ENCODE assay signal across 13 cellular contexts in genomic region chr20:9442858-9443257, GRCh38.
A peak's percentile ranks its signal among the peaks of the same experiment; 100 is the strongest.
DNase-seq lines count a peak whose midpoint lies in the region; ATAC-seq, FAIRE-seq and TF ChIP-seq lines count a peak whose summit lies in the region.
"Had no signal": no experiment of that assay in that cellular context is flagged by ENCODE, and none has a peak within 500 bp of the region (broad histone marks: within the 10 kb centered on the region; RNA-seq: fewer than 3 reads in every experiment).

No MANE protein-coding gene starts in this region.

- in situ Hi-C loops in GM12878 (cut with MboI): no loop called here

- no peak for TF ChIP-seq RAD21 in GM12878 (IDR thresholded peaks at IDR 0.05; ENCODE audit: insufficient read depth, low read depth, low read length)

- SMC1A ChIA-PET in GM12878 (lab: Charles Lee; ENCODE audit: uncharacterized antibody, unreplicated experiment): interaction anchor here (0.7 kb wide), 1 partner anchor 17 kb away, joined by 3 read pairs; no protein-coding TSS in a partner anchor

- peak; percentile 7 for FAIRE-seq in GM12878 (lab: Jason Lieb, UNC)

- H3K4me1 ChIP-seq in GM12878 (ENCODE audit: control insufficient read depth, insufficient read depth, low read length): peaks cover 7% of the 10 kb centered on the region; the same call in 1 of the 2 replicates
- no peaks in the 10 kb centered on the region for H3K4me1 ChIP-seq in uterus

- no peak for TF ChIP-seq EP300 in GM12878 (IDR thresholded peaks at IDR 0.05; ENCODE audit: borderline replicate concordance in 1 of 2, control insufficient read depth in 1 of 2, low read depth in 2 of 2, low read length in 2 of 2)

- RAD21 ChIA-PET in GM12878 (lab: Charles Lee; ENCODE audit: unreplicated experiment): no interaction called here

- CTCF ChIA-PET in GM12878 (lab: Yijun Ruan, JAX): interaction anchor here (1.3 to 1.5 kb wide), 2 partner anchors 13 to 34 kb away, joined by 3 to 5 read pairs; no protein-coding TSS in a partner anchor

- H3K4me3 ChIP-seq in GM12865 (ENCODE audit: low read depth, low read length) (no peak overlapping the region), GM12878 (no peak overlapping the region), uterus (no peak overlapping the region)
- H3K4me3 ChIP-seq: lung had no signal

- peak; percentile 55 for ATAC-seq in GM21390 (IDR thresholded peaks at IDR 0.05; ENCODE audit: unreplicated experiment)
- peak; percentile 42 for ATAC-seq in HG03571 (IDR thresholded peaks at IDR 0.05; ENCODE audit: unreplicated experiment)
- peak; percentile 74 for ATAC-seq in GM12878
- no peak for ATAC-seq in GM21367 (IDR thresholded peaks at IDR 0.05; ENCODE audit: unreplicated experiment)

- no peaks in the 10 kb centered on the region for H3K36me3 ChIP-seq in GM12878 (ENCODE audit: control insufficient read depth in 2 of 2, insufficient read depth in 2 of 2, low read length in 1 of 2)
- no peaks in the 10 kb centered on the region for H3K36me3 ChIP-seq in uterus

- H3K79me2 ChIP-seq in GM12878 (ENCODE audit: control insufficient read depth, insufficient read depth, low read length): no peaks in the 10 kb centered on the region

- POLR2A ChIA-PET in GM12878 (lab: Charles Lee): no interaction called here

- no peaks in the 10 kb centered on the region for H4K20me1 ChIP-seq in GM12878 (ENCODE audit: control insufficient read depth, insufficient read depth)

- H3K27ac ChIP-seq in GM12878 (ENCODE audit: control insufficient read depth, insufficient read depth): no peak overlapping the region
- no peak overlapping the region for H3K27ac ChIP-seq in uterus
- H3K27ac ChIP-seq: epithelial cell of prostate, HL-60 had no signal

- H3K27me3 ChIP-seq in GM12878 (replicated peaks in 1 of 2; ENCODE audit: control insufficient read depth in 2 of 2, insufficient read depth in 2 of 2, low read length in 1 of 2): no peaks in the 10 kb centered on the region
- H3K27me3 ChIP-seq in uterus: no peaks in the 10 kb centered on the region

- TF ChIP-seq POLR2A in GM12878 (IDR thresholded peaks at IDR 0.05; ENCODE audit: low read depth, low read length) (no peak), uterus (IDR thresholded peaks at IDR 0.05) (no peak)

- intact Hi-C loops in GM12878 (cut with micrococcal nuclease; ENCODE audit: unreplicated experiment) (no loop called here), uterus (cut with DNase I; ENCODE audit: low total_unique reads) (no loop called here)

- H2AFZ ChIP-seq in GM12878 (ENCODE audit: control insufficient read depth, low read depth, low read length): no peak overlapping the region

- BruUV-seq in GM12878 (replicated peaks; lab: Mats Ljungman, UMichigan): no TSS peak

- peaks cover 12% of the 10 kb centered on the region; the same call in 2 of the 3 replicates for H3K9me3 ChIP-seq in GM12878 (replicated peaks; ENCODE audit: control insufficient read depth, insufficient read depth, low read length)
- H3K9me3 ChIP-seq in uterus: no peaks in the 10 kb centered on the region

- TF ChIP-seq CTCF in GM12865 (IDR thresholded peaks at IDR 0.05; ENCODE audit: insufficient read depth, low read depth, low read length, missing control alignments) (no peak), GM12878 (IDR thresholded peaks at IDR 0.05 in 2 of 3, conservative IDR thresholded peaks at IDR 0.05 in 1 of 3; ENCODE audit: control insufficient read depth in 2 of 3, extremely low read depth in 1 of 3, insufficient read depth in 1 of 3, low read depth in 3 of 3, low read length in 3 of 3) (no peak), uterus (IDR thresholded peaks at IDR 0.05) (no peak)

- no peak overlapping the region for H3K4me2 ChIP-seq in GM12878 (ENCODE audit: control insufficient read depth, insufficient read depth)

- DNase-seq in GM12865 (ENCODE audit: low read depth) (peak; percentile 71), GM12878 (ENCODE audit: low read depth, low spot score) (peak; percentile 59), uterus (no peak), DMS 273 (lab: John Stamatoyannopoulos, UW; ENCODE audit: unreplicated experiment) (no peak), NCI-H2107 (lab: John Stamatoyannopoulos, UW) (no peak)
- DNase-seq: EL; stimulated activated CD4-positive, alpha-beta T cell treated with anti-CD3 and anti-CD28 coated beads, Interleukin-15, amount 100 ng/mL, for 24 hours had no signal

- no peak overlapping the region for H3K9ac ChIP-seq in GM12878 (ENCODE audit: control insufficient read depth, insufficient read depth, low read length)

TF ChIP-seq in GM12878, 131 proteins besides CTCF, POLR2A, EP300 and RAD21:
- TF ChIP-seq BCL3 (IDR thresholded peaks at IDR 0.05; ENCODE audit: borderline replicate concordance, insufficient read depth, low read depth, low read length, poor library complexity, severe bottlenecking) (no peak), MTA3 (IDR thresholded peaks at IDR 0.05; ENCODE audit: borderline replicate concordance, low read length) (no peak), PKNOX1 (IDR thresholded peaks at IDR 0.05) (peak; percentile 31; the same call in 1 of the 2 replicates), BMI1 (IDR thresholded peaks at IDR 0.05; ENCODE audit: borderline replicate concordance) (peak; percentile 76), SPI1 (IDR thresholded peaks at IDR 0.05; ENCODE audit: borderline replicate concordance, insufficient read depth, low read depth, low read length) (peak; percentile 23; the same call in 1 of the 2 replicates)

Comparison
In these comparisons a context has a peak if more than half of its experiments do, and no peak if none do; other contexts are left out.
1. DNase-seq: peak in GM12865 (single experiment) and GM12878 (single experiment); none in uterus (0 of 2), DMS 273 (single experiment) and NCI-H2107 (single experiment).